In the genomic region with DNA sequence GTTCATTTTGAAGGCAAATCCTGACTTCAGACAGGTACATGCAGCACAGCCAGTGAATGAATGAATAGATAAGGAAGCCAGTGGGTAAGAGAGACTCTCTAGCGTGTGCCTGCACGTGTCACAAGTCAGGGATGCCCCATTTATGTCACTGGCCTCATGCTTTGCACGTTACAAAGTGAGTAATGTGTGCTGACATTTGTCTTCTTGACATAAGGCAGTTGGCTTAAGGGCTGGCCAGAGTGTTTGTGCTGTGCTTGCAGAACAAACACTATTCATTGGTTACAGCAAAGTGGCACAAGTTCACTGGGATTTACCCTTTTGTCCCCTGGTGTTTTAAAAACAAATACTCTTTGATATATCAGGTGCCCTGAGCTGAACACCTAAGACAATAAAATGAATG, we compare ENCODE assay signal across 13 cellular contexts. TPM values are rescaled to one million over a fixed set of nuclear protein-coding genes. Genes with fewer than 3 reads are reported as not detected.
DNase-seq lines count a peak whose midpoint lies in the region; ATAC-seq and TF ChIP-seq lines count a peak whose summit lies in the region.
"Had no signal": no experiment of that assay in that cellular context is flagged by ENCODE, and none has a peak within 500 bp of the region (broad histone marks: within the 10 kb centered on the region; RNA-seq: fewer than 3 reads in every experiment).

No MANE protein-coding gene starts in this region.

- no peak for TF ChIP-seq CTCF in brain (conservative IDR thresholded peaks at IDR 0.05)

- H3K4me3 Mint-ChIP-seq in brain = no peak overlapping the region
- no peak overlapping the region for H3K4me3 Mint-ChIP-seq in activated naive CD4-positive, alpha-beta T cell treated with anti-CD3 and anti-CD28 coated beads, Interleukin-2, amount 10 ng/mL, durations not matched to agents 7 days and 5 days
- H3K4me3 Mint-ChIP-seq: CD8-positive, alpha-beta T cell; HFFc6 had no signal

- CTCF ChIA-PET in activated naive CD4-positive, alpha-beta T cell treated with anti-CD3 and anti-CD28 coated beads, Interleukin-2, amount 10 ng/mL, durations not matched to agents 7 days and 5 days (lab: Charles Lee) = interaction anchor here (0.5 kb wide), 1 partner anchor 25 kb away, joined by 5 read pairs; no protein-coding TSS in a partner anchor

- peak; percentile 81 for ATAC-seq in left lobe of liver
- ATAC-seq: CD8-positive, alpha-beta T cell had no signal

- no peaks in the 10 kb centered on the region for H3K9me3 Mint-ChIP-seq in brain
- H3K9me3 Mint-ChIP-seq in activated naive CD4-positive, alpha-beta T cell treated with anti-CD3 and anti-CD28 coated beads, Interleukin-2, amount 10 ng/mL, durations not matched to agents 7 days and 5 days = no peaks in the 10 kb centered on the region
- H3K9me3 Mint-ChIP-seq: CD8-positive, alpha-beta T cell; HFFc6 had no signal

- DNase-seq in NCI-H2029 (lab: John Stamatoyannopoulos, UW) = peak; percentile 14
- no peak for DNase-seq in NCI-H2029 treated with DMSO at 0.1 percent for 48 hours (lab: John Stamatoyannopoulos, UW)
- no peak for DNase-seq in left lobe of liver (ENCODE audit: low spot score)
- no peak for DNase-seq in SK-N-DZ (ENCODE audit: low spot score)
- DNase-seq in UCSD-AML1 (lab: John Stamatoyannopoulos, UW; ENCODE audit: unreplicated experiment) = no peak
- DNase-seq in activated naive CD4-positive, alpha-beta T cell treated with anti-CD3 and anti-CD28 coated beads, Interleukin-2, amount 10 ng/mL, durations not matched to agents 7 days and 5 days = no peak
- DNase-seq in NCI-H128 (lab: John Stamatoyannopoulos, UW; ENCODE audit: unreplicated experiment) = no peak
- DNase-seq: Caco-2; CD8-positive, alpha-beta T cell; HCEC 1CT; HFFc6 had no signal

- H3K4me1 Mint-ChIP-seq in brain = peaks cover 5% of the 10 kb centered on the region
- no peaks in the 10 kb centered on the region for H3K4me1 Mint-ChIP-seq in activated naive CD4-positive, alpha-beta T cell treated with anti-CD3 and anti-CD28 coated beads, Interleukin-2, amount 10 ng/mL, durations not matched to agents 7 days and 5 days
- H3K4me1 Mint-ChIP-seq: CD14-positive monocyte had no signal

- H3K27me3 Mint-ChIP-seq in brain = no peaks in the 10 kb centered on the region
- H3K27me3 Mint-ChIP-seq in activated naive CD4-positive, alpha-beta T cell treated with anti-CD3 and anti-CD28 coated beads, Interleukin-2, amount 10 ng/mL, durations not matched to agents 7 days and 5 days = no peaks in the 10 kb centered on the region

- peaks cover 70% of the 10 kb centered on the region for H3K36me3 Mint-ChIP-seq in brain
- H3K36me3 Mint-ChIP-seq in activated naive CD4-positive, alpha-beta T cell treated with anti-CD3 and anti-CD28 coated beads, Interleukin-2, amount 10 ng/mL, durations not matched to agents 7 days and 5 days = no peaks in the 10 kb centered on the region
- H3K36me3 Mint-ChIP-seq: CD14-positive monocyte; CD8-positive, alpha-beta T cell had no signal

- H3K27ac Mint-ChIP-seq in brain = peak overlapping the region in 3 of 5 experiments; percentile 64 to 78 (median 67)
- no peak overlapping the region for H3K27ac Mint-ChIP-seq in activated naive CD4-positive, alpha-beta T cell treated with anti-CD3 and anti-CD28 coated beads, Interleukin-2, amount 10 ng/mL, durations not matched to agents 7 days and 5 days
- H3K27ac Mint-ChIP-seq: CD8-positive, alpha-beta T cell; HFFc6 had no signal

RNA-seq across cellular contexts. Expression of a gene that starts 55.9 kb away (rescaled TPM):
- polyA plus RNA-seq in brain (ENCODE audit: insufficient read depth, low read depth, low replicate concordance) = 599 TPM
- total RNA-seq in left lobe of liver = 0.13 TPM
- 236 and 244 TPM in 2 replicates for polyA plus RNA-seq in SK-N-DZ (2014; cell fraction: cytosol; rRNA removed)
- 129 and 137 TPM in 2 replicates for polyA plus RNA-seq in SK-N-DZ (2014; cell fraction: nucleus; rRNA removed)
- total RNA-seq: Caco-2; CD8-positive, alpha-beta T cell; HFFc6 had no signal
- polyA plus RNA-seq: CD14-positive monocyte had no signal
